16 cellular contexts compared by ENCODE assay signal in genomic region chr9:89864731-89865130, GRCh38.
"Had no signal": no experiment of that assay in that cellular context is flagged by ENCODE, and none has a peak within 500 bp of the region (broad histone marks: within the 10 kb centered on the region; RNA-seq: fewer than 3 reads in every experiment).

No MANE protein-coding gene starts in this region.

- DNase-seq: activated CD4-positive, alpha-beta T cell treated with anti-CD3 and anti-CD28 coated beads, Interleukin-2, amount 10 ng/mL, durations not matched to agents 24 days and 14 days; activated CD4-positive, CD25-positive, alpha-beta regulatory T cell; activated CD8-positive, alpha-beta T cell treated with anti-CD3 and anti-CD28 coated beads, Interleukin-2, amount 10 ng/mL, durations not matched to agents 7 days and 5 days; activated naive CD4-positive, alpha-beta T cell treated with anti-CD3 and anti-CD28 coated beads for 36 hours; activated T-cell treated with anti-CD3 and anti-CD28 coated beads, Interleukin-2, amount 50 U/mL, for 24 hours; brain microvascular endothelial cell; gastrocnemius medialis; immature natural killer cell; kidney glomerular epithelial cell; left ventricle myocardium inferior; naive thymus-derived CD4-positive, alpha-beta T cell; stimulated activated naive B cell treated with anti-CD40 and anti-IgM and Interleukin-4, amounts not matched to agents 10 μg/mL and 1 μg/mL and 100 μg/mL, for 72 hours had no signal

- H3K4me1 ChIP-seq: gastrocnemius medialis, pancreas had no signal

- H3K4me3 ChIP-seq: coronary artery, gastrocnemius medialis, left ventricle myocardium inferior, pancreas, thoracic aorta had no signal

- H3K36me3 ChIP-seq: brain microvascular endothelial cell, gastrocnemius medialis, left ventricle myocardium inferior, pancreas, thoracic aorta had no signal

- H3K27me3 ChIP-seq: brain microvascular endothelial cell, gastrocnemius medialis, pancreas had no signal

- H3K9me3 ChIP-seq: gastrocnemius medialis, left ventricle myocardium inferior, pancreas, thoracic aorta had no signal

- H3K27ac ChIP-seq: brain microvascular endothelial cell, coronary artery, gastrocnemius medialis, left ventricle myocardium inferior, pancreas, thoracic aorta had no signal

- ATAC-seq: activated CD8-positive, alpha-beta T cell treated with anti-CD3 and anti-CD28 coated beads, Interleukin-2, amount 10 ng/mL, durations not matched to agents 7 days and 5 days; gastrocnemius medialis; naive thymus-derived CD4-positive, alpha-beta T cell; sciatic nerve had no signal
